In the genomic region with DNA sequence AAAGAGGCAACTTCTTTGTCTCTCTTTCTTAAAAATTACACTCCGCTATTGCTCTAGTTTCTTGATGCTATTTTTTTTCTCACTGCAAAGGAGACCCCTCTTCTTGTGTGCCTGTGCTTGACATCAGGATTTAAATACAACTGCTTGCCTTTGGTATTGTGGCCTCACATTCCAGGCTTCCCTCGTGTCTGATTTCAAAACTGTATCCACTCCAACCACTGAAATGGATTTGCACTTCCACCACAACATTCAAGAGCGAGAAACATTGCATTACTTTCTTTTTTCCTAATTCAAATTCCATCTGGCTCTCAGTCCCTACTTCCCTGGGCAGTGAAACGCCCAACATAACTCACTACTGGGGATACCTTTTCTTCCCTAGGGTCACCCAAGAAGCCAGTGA, we compare ENCODE assay signal across 6 cellular contexts.
"Had no signal": no experiment of that assay in that cellular context is flagged by ENCODE, and none has a peak within 500 bp of the region (broad histone marks: within the 10 kb centered on the region; RNA-seq: fewer than 3 reads in every experiment).

No MANE protein-coding gene starts in this region.

- ATAC-seq: GM23338, HepG2 had no signal

- H2AFZ ChIP-seq: GM23338 had no signal

- H3K27ac ChIP-seq: HL-60 had no signal

- DNase-seq: H9, HCEC 1CT, KBM-7 had no signal

- H3K4me3 ChIP-seq: GM23338 had no signal

- H3K4me2 ChIP-seq: GM23338 had no signal
